ENCODE assay signal across 22 cellular contexts in genomic region chr21:45264919-45265515, GRCh38. TPM values are rescaled to one million over a fixed set of nuclear protein-coding genes. Genes with fewer than 3 reads are reported as not detected.
DNase-seq lines count a peak whose midpoint lies in the region; ATAC-seq and TF ChIP-seq lines count a peak whose summit lies in the region.
"Had no signal": no experiment of that assay in that cellular context is flagged by ENCODE, and none has a peak within 500 bp of the region (broad histone marks: within the 10 kb centered on the region; RNA-seq: fewer than 3 reads in every experiment).

No MANE protein-coding gene starts in this region.

- H3K4me3 Mint-ChIP-seq in MCF 10A (ENCODE audit: unreplicated experiment) (no peak overlapping the region), immature natural killer cell (peak overlapping the region in 3 of 5 donors; percentile 7 to 67 (median 36))
- H3K4me3 Mint-ChIP-seq: activated CD8-positive, alpha-beta T cell treated with anti-CD3 and anti-CD28 coated beads for 36 hours had no signal

- H3K9me3 Mint-ChIP-seq in MCF 10A (ENCODE audit: unreplicated experiment) (no peaks in the 10 kb centered on the region), immature natural killer cell (no peaks in the 10 kb centered on the region)
- H3K9me3 Mint-ChIP-seq: activated CD8-positive, alpha-beta T cell treated with anti-CD3 and anti-CD28 coated beads for 36 hours; activated naive CD4-positive, alpha-beta T cell treated with anti-CD3 and anti-CD28 coated beads, Interleukin-2, amount 50 U/mL, for 72 hours; activated T-helper 1 cell treated with anti-CD3 and anti-CD28 coated beads, Interleukin-12 subunit alpha, Interleukin-12 subunit beta, Interleukin-2, Interleukin-4 antibody, amounts not matched to agents 30 ng/mL and 10 ng/mL and 1 ng/mL, durations not matched to agents 14 hours and 24 hours and 36 hours had no signal

- DNase-seq in breast epithelium (ENCODE audit: low spot score in 2 of 2) = peak; percentile 13 to 43
- DNase-seq in MCF 10A (ENCODE audit: unreplicated experiment) = no peak
- peak; percentile 3 for DNase-seq in WERI-Rb-1
- no peak for DNase-seq in immature natural killer cell
- peak; percentile 63 for DNase-seq in spleen
- no peak for DNase-seq in SK-N-DZ (ENCODE audit: low spot score)
- no peak for DNase-seq in OCI-M2 (lab: John Stamatoyannopoulos, UW; ENCODE audit: unreplicated experiment)
- DNase-seq: activated CD8-positive, alpha-beta T cell treated with anti-CD3 and anti-CD28 coated beads for 36 hours; C1 segment of cervical spinal cord; Calu3; GOT3; mesendoderm; naive thymus-derived CD4-positive, alpha-beta T cell had no signal

- BruUV-seq in MCF 10A (replicated peaks; lab: Mats Ljungman, UMichigan) = no TSS peak

- H3K9me3 ChIP-seq in breast epithelium (no peaks in the 10 kb centered on the region), WERI-Rb-1 (ENCODE audit: severe bottlenecking) (no peaks in the 10 kb centered on the region), spleen (no peaks in the 10 kb centered on the region)
- H3K9me3 ChIP-seq: gastroesophageal sphincter, pancreas, SK-N-SH had no signal

- intact Hi-C loops in breast epithelium (cut with DNase I; ENCODE audit: low total_unique reads) = no loop called here
- intact Hi-C loops in MCF 10A (cut with micrococcal nuclease) = no loop called here
- intact Hi-C loops in spleen (cut with DNase I; ENCODE audit: low total_unique reads) = no loop called here

- CTCF ChIA-PET in MCF 10A (lab: Yijun Ruan, JAX) = no interaction called here

- H3K27ac ChIP-seq in breast epithelium (no peak overlapping the region), WERI-Rb-1 (no peak overlapping the region), spleen (no peak overlapping the region)
- H3K27ac ChIP-seq: gastroesophageal sphincter, HL-60, pancreas, VCaP had no signal

- H3K36me3 ChIP-seq in breast epithelium (peaks cover 12% of the 10 kb centered on the region), WERI-Rb-1 (peaks cover 61% of the 10 kb centered on the region), spleen (peaks cover 0 to 80% (median 47%) of the 10 kb centered on the region in 6 donors)

- H3K4me1 ChIP-seq in breast epithelium (no peaks in the 10 kb centered on the region), spleen (peaks cover 0 to 16% (median 6%) of the 10 kb centered on the region in 6 donors)
- H3K4me1 ChIP-seq: gastroesophageal sphincter, pancreas had no signal

- TF ChIP-seq POLR2A in breast epithelium (IDR thresholded peaks at IDR 0.05) = no peak
- TF ChIP-seq POLR2A in spleen (IDR thresholded peaks at IDR 0.05) = no peak

- no peak for TF ChIP-seq CTCF in breast epithelium (IDR thresholded peaks at IDR 0.05)
- TF ChIP-seq CTCF in MCF 10A (IDR thresholded peaks at IDR 0.05; ENCODE audit: unreplicated experiment) = no peak
- TF ChIP-seq CTCF in WERI-Rb-1 (IDR thresholded peaks at IDR 0.05; ENCODE audit: low read depth, low read length) = no peak
- TF ChIP-seq CTCF in spleen (IDR thresholded peaks at IDR 0.05 in 8 of 11, conservative IDR thresholded peaks at IDR 0.05 in 3 of 11) = no peak

- no peak for ATAC-seq in GM18861 (IDR thresholded peaks at IDR 0.05; ENCODE audit: unreplicated experiment)
- ATAC-seq: activated CD8-positive, alpha-beta T cell treated with anti-CD3 and anti-CD28 coated beads for 36 hours; activated naive CD4-positive, alpha-beta T cell treated with anti-CD3 and anti-CD28 coated beads, Interleukin-2, amount 50 U/mL, for 72 hours; gastroesophageal sphincter; naive thymus-derived CD4-positive, alpha-beta T cell; Panc1; pancreas had no signal

- H3K27me3 Mint-ChIP-seq in MCF 10A (ENCODE audit: insufficient read depth, unreplicated experiment) = no peaks in the 10 kb centered on the region
- H3K27me3 Mint-ChIP-seq in immature natural killer cell (ENCODE audit: low read depth in 3 of 3) = peaks cover 5 to 7% (median 6%) of the 10 kb centered on the region in 3 donors
- H3K27me3 Mint-ChIP-seq: activated CD8-positive, alpha-beta T cell treated with anti-CD3 and anti-CD28 coated beads for 36 hours; naive thymus-derived CD4-positive, alpha-beta T cell had no signal

- H3K36me3 Mint-ChIP-seq in MCF 10A (ENCODE audit: insufficient read depth, unreplicated experiment) (peaks cover 42% of the 10 kb centered on the region), immature natural killer cell (peaks cover 14 to 27% (median 18%) of the 10 kb centered on the region in 3 donors)

- H3K27me3 ChIP-seq in breast epithelium (no peaks in the 10 kb centered on the region), WERI-Rb-1 (ENCODE audit: insufficient read depth, low read depth, severe bottlenecking) (no peaks in the 10 kb centered on the region), spleen (replicated peaks in 1 of 7) (no peaks in the 10 kb centered on the region)
- H3K27me3 ChIP-seq: gastroesophageal sphincter, pancreas had no signal

- H3K4me1 Mint-ChIP-seq in MCF 10A (ENCODE audit: insufficient read depth, unreplicated experiment) (no peaks in the 10 kb centered on the region), immature natural killer cell (peaks cover 38 to 44% of the 10 kb centered on the region in 2 donors)

- POLR2A ChIA-PET in MCF 10A (lab: Yijun Ruan, JAX) = no interaction called here

- H3K4me3 ChIP-seq in breast epithelium (no peak overlapping the region), WERI-Rb-1 (ENCODE audit: low read depth, low read length) (no peak overlapping the region), spleen (no peak overlapping the region)
- H3K4me3 ChIP-seq: gastroesophageal sphincter, pancreas had no signal

- 94 to 96% (median 95%) methylated on average over 22 to 34 of the region's 34 CpGs for WGBS in spleen, 5 donors

- no peak overlapping the region for H3K27ac Mint-ChIP-seq in MCF 10A (ENCODE audit: low read depth, unreplicated experiment)
- H3K27ac Mint-ChIP-seq in immature natural killer cell = peak overlapping the region in 2 of 6 donors; percentile 40 to 94
- H3K27ac Mint-ChIP-seq: activated CD8-positive, alpha-beta T cell treated with anti-CD3 and anti-CD28 coated beads for 36 hours had no signal

RNA-seq across cellular contexts. Expression of gene POFUT2, which starts 22.7 kb away (rescaled TPM):
- 10 to 100 TPM; 20.0 to 22.9 (median 22.1) TPM for total RNA-seq in breast epithelium
- 25.2 and 31.3 TPM in 2 replicates for total RNA-seq in MCF 10A (2022)
- polyA plus RNA-seq in immature natural killer cell = 1 to 10 TPM; 1.1 to 5.2 (median 4.7) TPM
- total RNA-seq in spleen = 10 to 100 TPM; 24.1 to 37.0 (median 28.8) TPM
- polyA plus RNA-seq in spleen = 10 to 100 TPM; 10.5 to 23.2 (median 19.3) TPM
- polyA plus RNA-seq in SK-N-DZ (2014; cell fraction: cytosol; rRNA removed) = 13.5 and 16.8 TPM in 2 replicates
- polyA plus RNA-seq in SK-N-DZ (2014; cell fraction: nucleus; rRNA removed) = 68.2 and 72.8 TPM in 2 replicates

Comparison
In these comparisons a context has a peak if more than half of its experiments do, and no peak if none do; other contexts are left out.
1. DNase-seq: peak in breast epithelium (2 of 2), WERI-Rb-1 (single experiment) and spleen (single experiment); none in MCF 10A (single experiment), immature natural killer cell (0 of 3), SK-N-DZ (single experiment) and OCI-M2 (single experiment).